1 cellular context compared by ENCODE assay signal in genomic region chr20:53224851-53225250, GRCh38.
TF ChIP-seq lines count a peak whose summit lies in the region.

No MANE protein-coding gene starts in this region.

TF ChIP-seq in IMR-90, 13 proteins besides CTCF, POLR2A, EP300 and RAD21 (continued from another document):
- TF ChIP-seq, protein P1, sequence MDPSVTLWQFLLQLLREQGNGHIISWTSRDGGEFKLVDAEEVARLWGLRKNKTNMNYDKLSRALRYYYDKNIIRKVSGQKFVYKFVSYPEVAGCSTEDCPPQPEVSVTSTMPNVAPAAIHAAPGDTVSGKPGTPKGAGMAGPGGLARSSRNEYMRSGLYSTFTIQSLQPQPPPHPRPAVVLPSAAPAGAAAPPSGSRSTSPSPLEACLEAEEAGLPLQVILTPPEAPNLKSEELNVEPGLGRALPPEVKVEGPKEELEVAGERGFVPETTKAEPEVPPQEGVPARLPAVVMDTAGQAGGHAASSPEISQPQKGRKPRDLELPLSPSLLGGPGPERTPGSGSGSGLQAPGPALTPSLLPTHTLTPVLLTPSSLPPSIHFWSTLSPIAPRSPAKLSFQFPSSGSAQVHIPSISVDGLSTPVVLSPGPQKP (IDR thresholded peaks at IDR 0.05; ENCODE audit: borderline replicate concordance, low read depth, low read length), result no peak
- TF ChIP-seq RFX5 (IDR thresholded peaks at IDR 0.05; ENCODE audit: low read depth, low read length) (no peak), SMC3 (IDR thresholded peaks at IDR 0.05; ENCODE audit: low read depth, low read length) (no peak), MAZ (IDR thresholded peaks at IDR 0.05; ENCODE audit: borderline replicate concordance, low read depth, low read length) (no peak), MXI1 (IDR thresholded peaks at IDR 0.05; ENCODE audit: borderline replicate concordance, low read depth, low read length) (no peak), MAFK (IDR thresholded peaks at IDR 0.05; ENCODE audit: low read depth, low read length) (no peak), CEBPB (IDR thresholded peaks at IDR 0.05; ENCODE audit: low read depth, low read length) (no peak), NFE2L2 (IDR thresholded peaks at IDR 0.05; ENCODE audit: low read depth, low read length) (no peak), CHD1 (IDR thresholded peaks at IDR 0.05; ENCODE audit: low read depth, low read length) (no peak)
- TF ChIP-seq, protein P2, sequence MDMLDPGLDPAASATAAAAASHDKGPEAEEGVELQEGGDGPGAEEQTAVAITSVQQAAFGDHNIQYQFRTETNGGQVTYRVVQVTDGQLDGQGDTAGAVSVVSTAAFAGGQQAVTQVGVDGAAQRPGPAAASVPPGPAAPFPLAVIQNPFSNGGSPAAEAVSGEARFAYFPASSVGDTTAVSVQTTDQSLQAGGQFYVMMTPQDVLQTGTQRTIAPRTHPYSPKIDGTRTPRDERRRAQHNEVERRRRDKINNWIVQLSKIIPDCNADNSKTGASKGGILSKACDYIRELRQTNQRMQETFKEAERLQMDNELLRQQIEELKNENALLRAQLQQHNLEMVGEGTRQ (IDR thresholded peaks at IDR 0.05; ENCODE audit: low read depth, low read length), result no peak
